15 cellular contexts compared by ENCODE assay signal in genomic region chr10:132417249-132417878, GRCh38. TPM values are rescaled to one million over a fixed set of nuclear protein-coding genes. Genes with fewer than 3 reads are reported as not detected.
DNase-seq lines count a peak whose midpoint lies in the region; ATAC-seq, FAIRE-seq and TF ChIP-seq lines count a peak whose summit lies in the region.
"Had no signal": no experiment of that assay in that cellular context is flagged by ENCODE, and none has a peak within 500 bp of the region (broad histone marks: within the 10 kb centered on the region; RNA-seq: fewer than 3 reads in every experiment).

No MANE protein-coding gene starts in this region.

- ATAC-seq in gastrocnemius medialis, result no peak
- no peak for ATAC-seq in left colon
- ATAC-seq in sciatic nerve, result no peak
- ATAC-seq: HCT116, K562 had no signal

- H3K27me3 ChIP-seq in SJCRH30 (no peaks in the 10 kb centered on the region), gastrocnemius medialis (no peaks in the 10 kb centered on the region), endodermal cell (ENCODE audit: control insufficient read depth, insufficient read depth, low read length, poor library complexity, severe bottlenecking) (no peaks in the 10 kb centered on the region)

- H3K27ac ChIP-seq in SJCRH30 (no peak overlapping the region), kidney (ENCODE audit: low read depth in 2 of 2, low read length in 2 of 2) (peak overlapping the region in 1 of 2 donors; percentile 4), gastrocnemius medialis (peak overlapping the region in 3 of 4 donors; percentile 7 to 47 (median 19)), endodermal cell (ENCODE audit: low read depth, low read length) (no peak overlapping the region)

- peaks cover 25% of the 10 kb centered on the region for H3K4me1 Mint-ChIP-seq in endodermal cell

- H3K27me3 Mint-ChIP-seq in endodermal cell (ENCODE audit: insufficient read depth), result no peaks in the 10 kb centered on the region

- no peak overlapping the region for H3K9ac ChIP-seq in kidney (ENCODE audit: low read length in 2 of 2)
- H3K9ac ChIP-seq in endodermal cell (ENCODE audit: extremely low read depth, low read length, poor library complexity, severe bottlenecking), result no peak overlapping the region

- H3K36me3 ChIP-seq in SJCRH30 (no peaks in the 10 kb centered on the region), kidney (ENCODE audit: control insufficient read depth in 1 of 2, insufficient read depth in 2 of 2, low read length in 2 of 2) (peaks cover 0 to 2% of the 10 kb centered on the region in 2 donors), gastrocnemius medialis (no peaks in the 10 kb centered on the region), endodermal cell (ENCODE audit: control insufficient read depth, insufficient read depth, low read length) (no peaks in the 10 kb centered on the region)

- TF ChIP-seq CTCF in kidney (IDR thresholded peaks at IDR 0.05; ENCODE audit: borderline replicate concordance, extremely low read depth, insufficient read depth) (no peak), gastrocnemius medialis (IDR thresholded peaks at IDR 0.05 in 4 of 5, conservative IDR thresholded peaks at IDR 0.05 in 1 of 5) (no peak), endodermal cell (conservative IDR thresholded peaks at IDR 0.05) (no peak)

- H3K36me3 Mint-ChIP-seq in endodermal cell (ENCODE audit: low read depth), result peaks cover 5% of the 10 kb centered on the region

- H3K4me3 Mint-ChIP-seq in endodermal cell, result no peak overlapping the region

- in situ Hi-C loops in gastrocnemius medialis (cut with MboI; ENCODE audit: low sequenced_read_pairs in 4 of 4), result no loop called here

- H3K4me3 ChIP-seq in SJCRH30 (no peak overlapping the region), kidney (ENCODE audit: low read length in 2 of 2) (no peak overlapping the region), gastrocnemius medialis (no peak overlapping the region), endodermal cell (ENCODE audit: low read length) (no peak overlapping the region)
- H3K4me3 ChIP-seq: K562 had no signal

- no peak overlapping the region for H3K27ac Mint-ChIP-seq in endodermal cell

- WGBS in endodermal cell (ENCODE audit: insufficient coverage in 1 of 2, insufficient read length in 1 of 2), 2 experiments, result 94% methylated on average over 15 to 25 of the region's 26 CpGs

- H3K9me3 Mint-ChIP-seq in endodermal cell, result no peaks in the 10 kb centered on the region

- intact Hi-C loops in kidney (cut with DNase I), result no loop called here
- intact Hi-C loops in gastrocnemius medialis (cut with DNase I; ENCODE audit: low total_unique reads), result no loop called here
- intact Hi-C loops in left colon (cut with DNase I, micrococcal nuclease), result no loop called here
- intact Hi-C loops in sciatic nerve (cut with DNase I), result no loop called here

- no peak for FAIRE-seq in kidney (lab: Jason Lieb, UNC)
- FAIRE-seq: K562, small intestine had no signal

- H3K9me3 ChIP-seq in SJCRH30 (replicated peaks), result no peaks in the 10 kb centered on the region
- no peaks in the 10 kb centered on the region for H3K9me3 ChIP-seq in kidney (ENCODE audit: control insufficient read depth in 1 of 2, low read length in 2 of 2)
- no peaks in the 10 kb centered on the region for H3K9me3 ChIP-seq in gastrocnemius medialis
- no peaks in the 10 kb centered on the region for H3K9me3 ChIP-seq in endodermal cell (ENCODE audit: control insufficient read depth, low read length)

- TF ChIP-seq POLR2A in gastrocnemius medialis (IDR thresholded peaks at IDR 0.05), result no peak

- DNase-seq in CD1c-positive myeloid dendritic cell (ENCODE audit: extremely low spot score) (peak; percentile 49), SJCRH30 (peak; percentile 32 to 46), kidney (peak; percentile 77), gastrocnemius medialis (no peak), endodermal cell (no peak), left colon (no peak), sciatic nerve (ENCODE audit: low spot score) (no peak), SHP77 treated with DMSO at 0.1 percent for 48 hours (lab: John Stamatoyannopoulos, UW) (no peak)
- DNase-seq: activated CD4-positive, alpha-beta T cell treated with anti-CD3 and anti-CD28 coated beads, Interleukin-2, amount 50 U/mL, for 48 hours; hippocampal formation; NCI-H1436 treated with DMSO at 0.1 percent for 48 hours; small intestine; T1000 had no signal

- H3K4me1 ChIP-seq in SJCRH30 (peaks cover 17% of the 10 kb centered on the region), kidney (ENCODE audit: control insufficient read depth in 1 of 2, insufficient read depth in 1 of 2, low read depth in 1 of 2, low read length in 2 of 2) (peaks cover 24 to 63% of the 10 kb centered on the region in 2 donors), gastrocnemius medialis (peaks cover 43 to 59% of the 10 kb centered on the region in 2 donors), endodermal cell (ENCODE audit: control insufficient read depth, insufficient read depth, low read length) (peaks cover 11% of the 10 kb centered on the region)

RNA-seq across cellular contexts. Expression of gene PWWP2B, which starts 20.4 kb away (rescaled TPM):
- total RNA-seq in SJCRH30 (2014; rRNA removed; shearing (Covaris generic)), result 0.57 and 0.66 TPM in 2 replicates
- total RNA-seq in kidney (24.3 TPM), gastrocnemius medialis (10 to 100 TPM; 22.7 to 30.9 (median 24.4) TPM), endodermal cell (10 to 100 TPM; 11.4 to 13.9 TPM), left colon (10 to 100 TPM; 51.9 to 55.3 TPM), sciatic nerve (13.3 TPM)
- 12.9 TPM for polyA plus RNA-seq in kidney (ENCODE audit: insufficient read depth, low read depth, low replicate concordance)
- 7.5 TPM for polyA plus RNA-seq in endodermal cell (2013, experiment 1 of 2)
- 6.7 TPM for polyA plus RNA-seq in endodermal cell (2013, experiment 2 of 2)

Comparison
In these comparisons a context has a peak if more than half of its experiments do, and no peak if none do; other contexts are left out.
1. DNase-seq: peak in CD1c-positive myeloid dendritic cell (single experiment), SJCRH30 (2 of 2) and kidney (single experiment); none in gastrocnemius medialis (0 of 2), endodermal cell (single experiment), left colon (0 of 2), sciatic nerve (single experiment) and SHP77 treated with DMSO at 0.1 percent for 48 hours (single experiment).
2. H3K27ac ChIP-seq: peak in gastrocnemius medialis (3 of 4); none in SJCRH30 (single experiment) and endodermal cell (single experiment).